ENCODE assay signal across 8 cellular contexts in the genomic region with DNA sequence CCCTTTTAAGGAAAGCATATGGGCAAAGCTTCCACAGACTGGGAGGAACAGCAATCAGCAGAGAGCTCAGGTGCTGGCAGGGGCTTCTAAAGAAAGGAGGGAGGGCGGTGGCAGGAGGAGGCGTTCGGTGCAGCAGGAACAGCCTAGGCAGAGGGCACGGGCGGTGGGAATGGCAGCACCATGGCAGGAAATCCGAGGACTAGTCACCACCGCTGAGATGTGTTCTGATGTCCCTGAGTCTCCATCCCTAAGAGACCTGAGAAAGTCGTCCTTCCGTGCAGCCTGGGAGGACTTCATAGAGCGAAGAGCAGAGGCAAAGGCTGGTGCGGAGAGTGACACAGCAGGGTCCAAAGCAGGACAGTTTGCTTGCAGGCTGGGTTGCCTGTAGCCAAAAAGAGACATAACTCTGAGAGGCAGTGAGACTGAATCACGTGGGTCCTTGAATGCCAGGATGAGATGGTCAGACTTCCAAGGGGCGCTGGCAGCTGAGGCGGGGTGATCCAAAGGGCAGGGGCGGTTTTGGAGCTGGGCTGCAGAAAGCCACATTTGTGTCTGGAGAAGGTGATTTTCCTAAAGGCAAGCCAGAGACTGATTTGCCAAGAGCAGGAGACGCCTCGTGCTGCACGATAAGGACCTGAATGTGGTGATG. TPM values are rescaled to one million over a fixed set of nuclear protein-coding genes. Genes with fewer than 3 reads are reported as not detected.
DNase-seq lines count a peak whose midpoint lies in the region; ATAC-seq and TF ChIP-seq lines count a peak whose summit lies in the region.

No MANE protein-coding gene starts in this region.

- no TSS peak for BruUV-seq in mammary epithelial cell (replicated peaks; lab: Mats Ljungman, UMichigan)

- TF ChIP-seq CTCF in AG09309 (IDR thresholded peaks at IDR 0.05; ENCODE audit: control insufficient read depth, insufficient read depth, low read depth, low read length, missing control alignments), result no peak
- TF ChIP-seq CTCF in mammary epithelial cell (conservative IDR thresholded peaks at IDR 0.05 in 1 of 2, IDR thresholded peaks at IDR 0.05 in 1 of 2; ENCODE audit: extremely low read depth in 1 of 2, insufficient read depth in 1 of 2, low read depth in 1 of 2, low read length in 2 of 2), result no peak

- dilution Hi-C loops in mammary epithelial cell (cut with HindIII; ENCODE audit: low sequenced_read_pairs), result no loop called here

- POLR2A ChIA-PET in naive thymus-derived CD4-positive, alpha-beta T cell (lab: Charles Lee), result interaction anchor here (0.6 to 4.4 kb wide), 3 partner anchors 10 to 120 kb away, joined by 3 to 54 read pairs (median 4); partner anchors contain the start of gene WAPL

- CTCF ChIA-PET in mammary epithelial cell (lab: Charles Lee; ENCODE audit: low non-redundant PET), result no interaction called here
- CTCF ChIA-PET in naive thymus-derived CD4-positive, alpha-beta T cell (lab: Charles Lee), result interaction anchor here (0.6 to 4.4 kb wide), 3 partner anchors 9 to 181 kb away, joined by 3 to 53 read pairs (median 5); no protein-coding TSS in a partner anchor

- H3K4me3 ChIP-seq in AG09309 (ENCODE audit: control insufficient read depth, low read depth, low read length) (peak overlapping the region; percentile 12), mammary epithelial cell (replicated peaks in 1 of 3; ENCODE audit: insufficient read depth in 1 of 3, low read depth in 2 of 3, low read length in 3 of 3) (no peak overlapping the region)
- no peak overlapping the region for H3K4me3 ChIP-seq in naive thymus-derived CD4-positive, alpha-beta T cell (ENCODE audit: low read length)

- peaks cover 0 to 4% (median 0%) of the 10 kb centered on the region in 11 donors for H3K9me3 Mint-ChIP-seq in naive thymus-derived CD4-positive, alpha-beta T cell

- H2AFZ ChIP-seq in mammary epithelial cell (ENCODE audit: low read depth, low read length), result peak overlapping the region; percentile 51

- peaks cover 0 to 11% (median 0%) of the 10 kb centered on the region in 5 donors for H3K27me3 Mint-ChIP-seq in naive thymus-derived CD4-positive, alpha-beta T cell

- in situ Hi-C loops in mammary epithelial cell (cut with MboI; ENCODE audit: low sequenced_read_pairs in 2 of 2), result no loop called here

- H3K4me3 Mint-ChIP-seq in naive thymus-derived CD4-positive, alpha-beta T cell, result peak overlapping the region in 9 of 10 donors; percentile 13 to 95 (median 85)

- no peaks in the 10 kb centered on the region for H3K79me2 ChIP-seq in mammary epithelial cell (ENCODE audit: insufficient read depth, low read length)

- H3K27me3 ChIP-seq in mammary epithelial cell (ENCODE audit: insufficient read depth, low read length), result no peaks in the 10 kb centered on the region
- no peaks in the 10 kb centered on the region for H3K27me3 ChIP-seq in naive thymus-derived CD4-positive, alpha-beta T cell (ENCODE audit: control insufficient read depth in 2 of 2, insufficient read depth in 2 of 2, low read length in 2 of 2)

- H3K27ac ChIP-seq in mammary epithelial cell (ENCODE audit: insufficient read depth, low read depth, low read length), result no peak overlapping the region
- peak overlapping the region; percentile 76 for H3K27ac ChIP-seq in naive thymus-derived CD4-positive, alpha-beta T cell (ENCODE audit: low read depth, low read length)

- H3K9ac ChIP-seq in mammary epithelial cell (ENCODE audit: insufficient read depth, low read length), result no peak overlapping the region

- no peaks in the 10 kb centered on the region for H3K36me3 ChIP-seq in mammary epithelial cell (ENCODE audit: insufficient read depth, low read length)
- H3K36me3 ChIP-seq in naive thymus-derived CD4-positive, alpha-beta T cell (ENCODE audit: control insufficient read depth in 2 of 3, insufficient read depth in 3 of 3, low read length in 3 of 3), result peaks cover 0 to 7% (median 0%) of the 10 kb centered on the region in 3 experiments

- H3K4me1 ChIP-seq in mammary epithelial cell (ENCODE audit: insufficient read depth, low read length), result peaks cover 31% of the 10 kb centered on the region
- peaks cover 0 to 10% of the 10 kb centered on the region in 2 donors for H3K4me1 ChIP-seq in naive thymus-derived CD4-positive, alpha-beta T cell (ENCODE audit: control insufficient read depth in 2 of 2, insufficient read depth in 2 of 2, low read length in 2 of 2)

- H3K4me2 ChIP-seq in mammary epithelial cell (ENCODE audit: insufficient read depth, low read depth, low read length), result peak overlapping the region; percentile 40

- intact Hi-C loops in mammary epithelial cell (cut with micrococcal nuclease), result loop anchor here (5.0 kb wide), 1 partner anchor 40 kb away; no protein-coding TSS in a partner anchor
- intact Hi-C loops in naive thymus-derived CD4-positive, alpha-beta T cell (cut with micrococcal nuclease), result loop anchor here in 1 of 2 donors (5.0 kb wide), 2 partner anchors 355 to 790 kb away; partner anchors contain the start of gene BMPR1A

- no peak for ATAC-seq in naive thymus-derived CD4-positive, alpha-beta T cell
- ATAC-seq in GM19035 (IDR thresholded peaks at IDR 0.05; ENCODE audit: unreplicated experiment) (no peak), GM21737 (IDR thresholded peaks at IDR 0.05; ENCODE audit: unreplicated experiment) (no peak), GM19452 (IDR thresholded peaks at IDR 0.05; ENCODE audit: unreplicated experiment) (no peak)

- no peaks in the 10 kb centered on the region for H4K20me1 ChIP-seq in mammary epithelial cell (ENCODE audit: insufficient read depth, low read length)

- H3K36me3 Mint-ChIP-seq in naive thymus-derived CD4-positive, alpha-beta T cell, result peaks cover 0 to 2% (median 0%) of the 10 kb centered on the region in 5 donors

- WGBS in mammary epithelial cell (ENCODE audit: low coverage, missing lambda C conversion rate), result 6% methylated on average over 13 of the region's 18 CpGs

- peak overlapping the region in 8 of 9 donors; percentile 38 to 93 (median 86) for H3K27ac Mint-ChIP-seq in naive thymus-derived CD4-positive, alpha-beta T cell

- H3K9me3 ChIP-seq in mammary epithelial cell (replicated peaks; ENCODE audit: insufficient read depth, low read length), result no peaks in the 10 kb centered on the region
- no peaks in the 10 kb centered on the region for H3K9me3 ChIP-seq in naive thymus-derived CD4-positive, alpha-beta T cell (ENCODE audit: control insufficient read depth in 2 of 3, low read length in 3 of 3)

- no peak for DNase-seq in AG09309 (ENCODE audit: low read depth)
- peak; percentile 54 for DNase-seq in GM03348 (ENCODE audit: low spot score)
- no peak for DNase-seq in mammary epithelial cell
- DNase-seq in naive thymus-derived CD4-positive, alpha-beta T cell, result peak in 1 of 9 donors; percentile 10
- DNase-seq in iPS-NIHi11 (ENCODE audit: low spot score), result no peak

- H3K4me1 Mint-ChIP-seq in naive thymus-derived CD4-positive, alpha-beta T cell, result peaks cover 5 to 28% (median 26%) of the 10 kb centered on the region in 7 donors

RNA-seq across cellular contexts. Expression of gene GRID1, which starts 35.8 kb away (rescaled TPM):
- total RNA-seq in mammary epithelial cell, result under 1 TPM in 1 of 2 donors, not detected in 1; under 0.01 TPM
- polyA plus RNA-seq in mammary epithelial cell, result 0.02 TPM
- not detected for polyA minus RNA-seq in mammary epithelial cell
- not detected for total RNA-seq in naive thymus-derived CD4-positive, alpha-beta T cell
- not detected for polyA plus RNA-seq in naive thymus-derived CD4-positive, alpha-beta T cell
